ENCODE assay signal across 22 cellular contexts in the genomic region with DNA sequence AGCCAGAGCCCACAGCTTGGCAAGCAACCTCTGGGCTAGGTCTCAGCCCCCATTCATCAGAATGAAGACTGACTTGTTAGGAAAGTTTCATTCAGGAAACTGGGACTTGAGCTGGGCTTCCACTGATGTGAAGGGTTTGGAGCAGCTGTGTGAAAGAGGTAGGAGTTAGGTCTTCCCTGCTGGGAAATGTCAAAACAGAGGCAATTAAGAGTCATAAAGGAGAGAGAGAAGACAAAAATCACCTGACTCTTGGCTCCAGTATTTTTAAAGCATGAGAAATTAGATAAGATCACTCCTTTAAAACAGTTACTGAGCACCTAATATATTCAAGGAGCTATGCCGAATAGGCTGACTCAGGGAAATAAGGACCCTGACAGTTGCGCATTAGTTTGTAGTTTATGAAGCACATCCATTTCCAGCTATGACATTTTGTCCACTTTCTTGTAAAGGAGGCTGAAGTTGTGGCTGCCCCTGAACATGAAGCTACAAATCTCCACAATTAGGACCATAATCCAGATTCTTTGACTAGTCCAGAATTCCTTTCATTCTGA. TPM values are rescaled to one million over a fixed set of nuclear protein-coding genes. Genes with fewer than 3 reads are reported as not detected.
A peak's percentile ranks its signal among the peaks of the same experiment; 100 is the strongest.
DNase-seq lines count a peak whose midpoint lies in the region; ATAC-seq, FAIRE-seq and TF ChIP-seq lines count a peak whose summit lies in the region.
"Had no signal": no experiment of that assay in that cellular context is flagged by ENCODE, and none has a peak within 500 bp of the region (broad histone marks: within the 10 kb centered on the region; RNA-seq: fewer than 3 reads in every experiment).

No MANE protein-coding gene starts in this region.

- POLR2A ChIA-PET in IMR-90 (lab: Charles Lee; ENCODE audit: unreplicated experiment), result no interaction called here
- POLR2A ChIA-PET in K562 (lab: Yijun Ruan, JAX), result interaction anchor here (0.7 to 1.1 kb wide), 3 partner anchors 9 to 394 kb away, joined by 3 read pairs; no protein-coding TSS in a partner anchor

- TF ChIP-seq CTCF in IMR-90 (conservative IDR thresholded peaks at IDR 0.05; ENCODE audit: low read depth, low read length), result no peak
- TF ChIP-seq CTCF in K562 (IDR thresholded peaks at IDR 0.05 in 2 of 3, conservative IDR thresholded peaks at IDR 0.05 in 1 of 3; ENCODE audit: insufficient read depth in 2 of 3, low read depth in 1 of 3, low read length in 3 of 3), result no peak
- TF ChIP-seq CTCF in hepatocyte (IDR thresholded peaks at IDR 0.05; ENCODE audit: poor library complexity), result no peak
- TF ChIP-seq CTCF in osteoblast (IDR thresholded peaks at IDR 0.05; ENCODE audit: extremely low read depth, low read depth, low read length), result no peak

- DNase-seq in IMR-90 (no peak), K562 (ENCODE audit: extremely low read depth in 1 of 4, low spot score in 3 of 4) (no peak), hepatocyte (ENCODE audit: low spot score) (no peak), osteoblast (ENCODE audit: insufficient read length, low spot score, missing footprints) (no peak), DMS 273 (lab: John Stamatoyannopoulos, UW; ENCODE audit: unreplicated experiment) (no peak)
- no peak for DNase-seq in activated naive CD4-positive, alpha-beta T cell treated with anti-CD3 and anti-CD28 coated beads, Interleukin-2, amount 50 U/mL, for 72 hours (ENCODE audit: low spot score in 2 of 2)
- no peak for DNase-seq in effector memory CD4-positive, alpha-beta T cell
- DNase-seq: AML-193; BE2C; Calu3; CD4-positive, alpha-beta memory T cell; COR-L47; DMS153; DND-41; GOT3 had no signal

- no peaks in the 10 kb centered on the region for H3K9me1 ChIP-seq in IMR-90 (ENCODE audit: insufficient read depth, low read length)
- H3K9me1 ChIP-seq in K562 (ENCODE audit: control insufficient read depth, insufficient read depth, low read length), result no peaks in the 10 kb centered on the region

- no peak overlapping the region for H3K27ac Mint-ChIP-seq in activated naive CD4-positive, alpha-beta T cell treated with anti-CD3 and anti-CD28 coated beads, Interleukin-2, amount 50 U/mL, for 72 hours
- H3K27ac Mint-ChIP-seq: CD4-positive, alpha-beta memory T cell had no signal

- H3K36me3 ChIP-seq in BLaER1 (no peaks in the 10 kb centered on the region), IMR-90 (ENCODE audit: control insufficient read depth, insufficient read depth, low read length) (no peaks in the 10 kb centered on the region), K562 (ENCODE audit: control insufficient read depth, insufficient read depth, low read length) (no peaks in the 10 kb centered on the region), hepatocyte (replicated peaks; ENCODE audit: insufficient read depth, low read depth) (no peaks in the 10 kb centered on the region), osteoblast (ENCODE audit: insufficient read depth, low read length) (no peaks in the 10 kb centered on the region)
- no peaks in the 10 kb centered on the region for H3K36me3 ChIP-seq in effector memory CD4-positive, alpha-beta T cell (ENCODE audit: control insufficient read depth, insufficient read depth, low read length)
- H3K36me3 ChIP-seq: BE2C, HAP-1 had no signal

- CTCF ChIA-PET in IMR-90 (lab: Yijun Ruan, JAX), result interaction anchor here (0.9 to 6.1 kb wide), 4 partner anchors 11 to 30 kb away, joined by 3 to 54 read pairs (median 21); no protein-coding TSS in a partner anchor
- CTCF ChIA-PET in K562 (lab: Yijun Ruan, JAX; ENCODE audit: low intra/inter-chr PET ratio), result interaction anchor here (1.1 to 4.4 kb wide), 4 partner anchors 13 to 284 kb away, joined by 3 to 66 read pairs (median 10); no protein-coding TSS in a partner anchor

- TF ChIP-seq EP300 in K562 (IDR thresholded peaks at IDR 0.05; ENCODE audit: low read length), result no peak

- no peak overlapping the region for H2BK20ac ChIP-seq in IMR-90 (ENCODE audit: low read depth, low read length)

- no peak overlapping the region for H3K18ac ChIP-seq in IMR-90 (ENCODE audit: low read depth, low read length)

- intact Hi-C loops in IMR-90 (cut with micrococcal nuclease), result loop anchor here (1.0 to 2.0 kb wide), 4 partner anchors 29 to 427 kb away; partner anchors contain the start of gene PPP1R11
- intact Hi-C loops in K562 (cut with micrococcal nuclease), result loop anchor here (1.0 to 2.0 kb wide), 3 partner anchors 29 to 283 kb away; no protein-coding TSS in a partner anchor

- TF ChIP-seq POLR2A in IMR-90 (IDR thresholded peaks at IDR 0.05; ENCODE audit: low read depth, low read length), result no peak
- TF ChIP-seq POLR2A in K562 (conservative IDR thresholded peaks at IDR 0.05), result no peak

- H3K27ac ChIP-seq in BLaER1 (no peak overlapping the region), IMR-90 (ENCODE audit: insufficient read depth, low read length) (no peak overlapping the region), K562 (ENCODE audit: extremely low read depth, low read depth, low read length) (no peak overlapping the region), hepatocyte (peak overlapping the region; percentile 40), osteoblast (ENCODE audit: low read depth, low read length) (no peak overlapping the region)
- H3K27ac ChIP-seq in effector memory CD4-positive, alpha-beta T cell (ENCODE audit: insufficient read depth, low read length, poor library complexity, severe bottlenecking), result no peak overlapping the region

- H3K9me3 ChIP-seq in BLaER1 (no peaks in the 10 kb centered on the region), IMR-90 (ENCODE audit: control insufficient read depth, insufficient read depth, low read length) (no peaks in the 10 kb centered on the region), K562 (replicated peaks; ENCODE audit: control insufficient read depth, insufficient read depth, low read depth, low read length) (no peaks in the 10 kb centered on the region), hepatocyte (ENCODE audit: low read depth) (no peaks in the 10 kb centered on the region), osteoblast (ENCODE audit: low read depth, low read length) (no peaks in the 10 kb centered on the region)
- H3K9me3 ChIP-seq in effector memory CD4-positive, alpha-beta T cell (ENCODE audit: control insufficient read depth, low read length), result no peaks in the 10 kb centered on the region
- H3K9me3 ChIP-seq: BE2C, HAP-1 had no signal

- H3K4me3 ChIP-seq in BLaER1 (no peak overlapping the region), IMR-90 (ENCODE audit: insufficient read depth, low read depth, low read length) (no peak overlapping the region), K562 (no peak overlapping the region), hepatocyte (no peak overlapping the region), osteoblast (ENCODE audit: insufficient read depth, low read length) (no peak overlapping the region)
- H3K4me3 ChIP-seq in effector memory CD4-positive, alpha-beta T cell (ENCODE audit: insufficient read depth, low read depth, low read length, poor library complexity, severe bottlenecking), result no peak overlapping the region
- H3K4me3 ChIP-seq: HAP-1 had no signal

- H3K79me1 ChIP-seq in IMR-90 (ENCODE audit: low read depth in 1 of 2, low read length in 2 of 2), result no peaks in the 10 kb centered on the region

- no CpG with 5 or more reads among the region's 2 CpGs for WGBS in IMR-90 (ENCODE audit: extremely low coverage in 2 of 2, insufficient read length in 1 of 2), 2 experiments
- 4% methylated on average over 2 of the region's 2 CpGs for WGBS in K562 (ENCODE audit: insufficient coverage, low coverage, missing lambda C conversion rate)
- WGBS in hepatocyte (ENCODE audit: low lambda C conversion rate, missing lambda C conversion rate), result 76% methylated on average over 2 of the region's 2 CpGs

- ATAC-seq in IMR-90 (ENCODE audit: low read depth), result no peak
- ATAC-seq in K562, result no peak
- no peak for ATAC-seq in activated naive CD4-positive, alpha-beta T cell treated with anti-CD3 and anti-CD28 coated beads, Interleukin-2, amount 50 U/mL, for 72 hours

- H4K20me1 ChIP-seq in BLaER1 (no peaks in the 10 kb centered on the region), IMR-90 (ENCODE audit: insufficient read depth, low read length) (no peaks in the 10 kb centered on the region), K562 (replicated peaks; ENCODE audit: control insufficient read depth, insufficient read depth, low read length) (no peaks in the 10 kb centered on the region), hepatocyte (ENCODE audit: insufficient read depth, poor library complexity, severe bottlenecking) (no peaks in the 10 kb centered on the region), osteoblast (ENCODE audit: insufficient read depth, low read length) (no peaks in the 10 kb centered on the region)

- H3K9me2 ChIP-seq in hepatocyte (replicated peaks; ENCODE audit: insufficient read depth), result no peaks in the 10 kb centered on the region

- no peak overlapping the region for H2BK15ac ChIP-seq in IMR-90 (ENCODE audit: low read depth, low read length)

- H3K27me3 ChIP-seq in BLaER1 (peaks cover 26% of the 10 kb centered on the region), IMR-90 (ENCODE audit: control insufficient read depth, insufficient read depth, low read length) (peaks cover 44% of the 10 kb centered on the region), K562 (ENCODE audit: control insufficient read depth in 2 of 2, insufficient read depth in 2 of 2, low read length in 2 of 2) (peaks cover 4 to 28% of the 10 kb centered on the region in 2 experiments; a peak in 3 of 5 replicates), hepatocyte (peaks cover 34% of the 10 kb centered on the region), osteoblast (ENCODE audit: insufficient read depth, low read length) (peaks cover 77% of the 10 kb centered on the region)
- peaks cover 13% of the 10 kb centered on the region for H3K27me3 ChIP-seq in effector memory CD4-positive, alpha-beta T cell (replicated peaks; ENCODE audit: control insufficient read depth, insufficient read depth, low read length, poor library complexity, severe bottlenecking)

- H3K4me2 ChIP-seq in BLaER1 (0 out of 2 replicates have a peak overlapping the region, but pooled peaks have one; percentile 1), IMR-90 (ENCODE audit: low read depth, low read length) (no peak overlapping the region), K562 (ENCODE audit: insufficient read depth, low read length) (no peak overlapping the region), hepatocyte (no peak overlapping the region), osteoblast (ENCODE audit: insufficient read depth, low read length) (no peak overlapping the region)

- no peak overlapping the region for H2AK9ac ChIP-seq in IMR-90 (replicated peaks; ENCODE audit: low read depth, low read length, poor library complexity)

- no peak overlapping the region for H4K5ac ChIP-seq in IMR-90 (ENCODE audit: low read depth, low read length)

- H2BK5ac ChIP-seq in IMR-90 (ENCODE audit: low read depth, low read length, poor library complexity, severe bottlenecking), result no peak overlapping the region

- H4K91ac ChIP-seq in IMR-90 (ENCODE audit: insufficient read depth, low read depth, low read length), result no peak overlapping the region

- TF ChIP-seq RAD21 in IMR-90 (IDR thresholded peaks at IDR 0.05; ENCODE audit: low read length) (no peak), K562 (CRISPR knock-in tag; conservative IDR thresholded peaks at IDR 0.05 in 1 of 2, IDR thresholded peaks at IDR 0.05 in 1 of 2) (no peak)

- no peaks in the 10 kb centered on the region for H3K36me3 Mint-ChIP-seq in activated naive CD4-positive, alpha-beta T cell treated with anti-CD3 and anti-CD28 coated beads, Interleukin-2, amount 50 U/mL, for 72 hours
- H3K36me3 Mint-ChIP-seq: CD4-positive, alpha-beta memory T cell had no signal

- H3K4me1 ChIP-seq in BLaER1 (peaks cover 56% of the 10 kb centered on the region), IMR-90 (ENCODE audit: control insufficient read depth, insufficient read depth, low read length) (no peaks in the 10 kb centered on the region), K562 (replicated peaks in 1 of 2; ENCODE audit: control insufficient read depth in 2 of 2, insufficient read depth in 2 of 2, low read length in 2 of 2) (peaks cover 4 to 8% of the 10 kb centered on the region in 2 experiments), hepatocyte (ENCODE audit: insufficient read depth) (peaks cover 21% of the 10 kb centered on the region), osteoblast (ENCODE audit: insufficient read depth, low read length) (peaks cover 3% of the 10 kb centered on the region)
- H3K4me1 ChIP-seq in effector memory CD4-positive, alpha-beta T cell (ENCODE audit: control insufficient read depth, insufficient read depth, low read length, poor library complexity, severe bottlenecking), result peaks cover 6% of the 10 kb centered on the region
- H3K4me1 ChIP-seq: BE2C had no signal

- BruUV-seq in IMR-90 (replicated peaks; lab: Mats Ljungman, UMichigan) (no TSS peak), K562 (replicated peaks; lab: Mats Ljungman, UMichigan) (no TSS peak)

- no peak overlapping the region for H3K14ac ChIP-seq in IMR-90 (replicated peaks; ENCODE audit: low read depth, low read length)

- no peak overlapping the region for H3K4ac ChIP-seq in IMR-90 (ENCODE audit: low read depth, low read length)

- no peak for FAIRE-seq in K562 (lab: Jason Lieb, UNC)
- FAIRE-seq: G401.6, GM12892, H54 had no signal

- in situ Hi-C loops in IMR-90 (cut with MboI; ENCODE audit: low sequenced_read_pairs) (loop anchor here (10.0 kb wide), 1 partner anchor 287 kb away; no protein-coding TSS in a partner anchor), K562 (cut with MboI) (no loop called here)

- H2AFZ ChIP-seq in IMR-90 (replicated peaks; ENCODE audit: low read length, poor library complexity) (no peak overlapping the region), K562 (ENCODE audit: low read depth, low read length) (no peak overlapping the region), hepatocyte (no peak overlapping the region), osteoblast (ENCODE audit: low read length) (no peak overlapping the region)

- H4K8ac ChIP-seq in IMR-90 (ENCODE audit: low read depth in 2 of 2, low read length in 2 of 2), result no peak overlapping the region

- H2AK5ac ChIP-seq in IMR-90 (ENCODE audit: low read depth, low read length), result no peak overlapping the region

- no peaks in the 10 kb centered on the region for H3K9me3 Mint-ChIP-seq in activated naive CD4-positive, alpha-beta T cell treated with anti-CD3 and anti-CD28 coated beads, Interleukin-2, amount 50 U/mL, for 72 hours
- H3K9me3 Mint-ChIP-seq: CD4-positive, alpha-beta memory T cell had no signal

- no peak overlapping the region for H3K56ac ChIP-seq in IMR-90 (ENCODE audit: extremely low read depth, insufficient read depth, low read length)

- H3K79me2 ChIP-seq in K562 (ENCODE audit: control insufficient read depth, insufficient read depth, low read length), result no peaks in the 10 kb centered on the region
- no peaks in the 10 kb centered on the region for H3K79me2 ChIP-seq in hepatocyte
- H3K79me2 ChIP-seq in osteoblast (ENCODE audit: insufficient read depth, low read length), result no peaks in the 10 kb centered on the region

- H2BK120ac ChIP-seq in IMR-90 (ENCODE audit: low read depth, low read length), result no peak overlapping the region

- H3K9ac ChIP-seq in BLaER1 (no peak overlapping the region), IMR-90 (ENCODE audit: low read depth, low read length) (no peak overlapping the region), K562 (ENCODE audit: insufficient read depth in 1 of 2, low read depth in 2 of 2, low read length in 2 of 2) (no peak overlapping the region)

- no peak overlapping the region for H3K23ac ChIP-seq in IMR-90 (ENCODE audit: low read depth, low read length)

- dilution Hi-C loops in IMR-90 (cut with HindIII; ENCODE audit: low sequenced_read_pairs, unreplicated experiment), result no loop called here

RNA-seq across cellular contexts. Expression of gene TRIM40, which starts 3.9 kb away (rescaled TPM):
- total RNA-seq in IMR-90 (2012; rRNA removed), result not detected in 2 replicates
- not detected in 2 replicates for polyA plus RNA-seq in IMR-90 (2012; rRNA removed)
- polyA plus RNA-seq in IMR-90 (2012; cell fraction: cytosol; rRNA removed), result not detected in 2 replicates
- polyA plus RNA-seq in IMR-90 (2012; cell fraction: nucleus; rRNA removed; ENCODE audit: low replicate concordance), result not detected in 2 replicates
- not detected in 2 replicates for total RNA-seq in K562 (2011; cell fraction: chromatin; rRNA removed; ENCODE audit: low replicate concordance)
- not detected in 2 replicates for total RNA-seq in K562 (2011; cell fraction: nucleolus; rRNA removed)
- not detected in 2 replicates for total RNA-seq in K562 (2011; cell fraction: nucleoplasm; rRNA removed)
- total RNA-seq in K562 (2014; rRNA removed), result not detected in 2 replicates
- total RNA-seq in K562 (2014; rRNA removed; fragmentation: Illumina TruSeq; extraction: Trizol), result not detected in 2 replicates
- total RNA-seq in K562 (2015; rRNA removed; fragmentation: Illumina TruSeq; extraction: Trizol), result not detected in 2 replicates
- total RNA-seq in K562 (2021), result not detected in 2 replicates
- not detected in 2 replicates for polyA plus RNA-seq in K562 (2011; rRNA removed)
- not detected in 2 replicates for polyA plus RNA-seq in K562 (2011; cell fraction: cytosol; rRNA removed)
- polyA plus RNA-seq in K562 (2011; cell fraction: nucleus; rRNA removed), result 0.10 TPM in 1 of 2 replicates, not detected in the other
- polyA plus RNA-seq in K562 (2012), result 0.10 TPM in 1 of 2 replicates, not detected in the other
- not detected in 2 replicates for polyA plus RNA-seq in K562 (2014; fragmentation: Illumina TruSeq; extraction: Trizol)
- under 1 TPM in 1 of 2 experiments, not detected in 1; 0.04 TPM for polyA plus RNA-seq in K562 (2014; fragmentation: Nextera tagmentation; extraction: Ambion mirVana)
- polyA plus RNA-seq in K562 (2014; rRNA removed), result 0.08 TPM in 1 of 2 replicates, not detected in the other
- not detected in 2 replicates for polyA minus RNA-seq in K562 (2011; rRNA and poly(A)+ RNA removed)
- polyA minus RNA-seq in K562 (2011; cell fraction: cytosol; rRNA and poly(A)+ RNA removed), result not detected in 2 replicates
- polyA minus RNA-seq in K562 (2011; cell fraction: nucleus; rRNA and poly(A)+ RNA removed), result not detected in 2 replicates
- total RNA-seq in hepatocyte, result 0.40 and 1.0 TPM in 2 replicates
- 0.34 and 2.2 TPM in 2 replicates for polyA plus RNA-seq in hepatocyte
- under 1 TPM in 1 of 2 donors, not detected in 1; 0.12 TPM for total RNA-seq in activated naive CD4-positive, alpha-beta T cell treated with anti-CD3 and anti-CD28 coated beads, Interleukin-2, amount 50 U/mL, for 72 hours
- not detected in 2 replicates for total RNA-seq in osteoblast
- total RNA-seq: A172; Calu3; CD4-positive, alpha-beta memory T cell had no signal
- polyA plus RNA-seq: AG04450; CD4-positive, alpha-beta memory T cell had no signal

RNA-seq across cellular contexts. Expression of gene TRIM31, which starts 19.1 kb away (rescaled TPM):
- total RNA-seq in IMR-90 (2012; rRNA removed) (not detected in 2 replicates), K562 (2014; rRNA removed) (not detected in 2 replicates), K562 (2014; rRNA removed; fragmentation: Illumina TruSeq; extraction: Trizol) (not detected in 2 replicates), K562 (2015; rRNA removed; fragmentation: Illumina TruSeq; extraction: Trizol) (not detected in 2 replicates), K562 (2021) (not detected in 2 replicates), hepatocyte (6.3 and 7.7 TPM in 2 replicates), osteoblast (not detected in 2 replicates)
- polyA plus RNA-seq in IMR-90 (2012; rRNA removed) (not detected in 2 replicates), K562 (2011; rRNA removed) (not detected in 2 replicates), K562 (2014; fragmentation: Illumina TruSeq; extraction: Trizol) (not detected in 2 replicates), K562 (2014; fragmentation: Nextera tagmentation; extraction: Ambion mirVana) (not detected), K562 (2014; rRNA removed) (not detected in 2 replicates), hepatocyte (5.0 and 10.1 TPM in 2 replicates)
- not detected in 2 replicates for polyA plus RNA-seq in IMR-90 (2012; cell fraction: cytosol; rRNA removed)
- not detected in 2 replicates for polyA plus RNA-seq in IMR-90 (2012; cell fraction: nucleus; rRNA removed; ENCODE audit: low replicate concordance)
- not detected in 2 replicates for total RNA-seq in K562 (2011; cell fraction: chromatin; rRNA removed; ENCODE audit: low replicate concordance)
- total RNA-seq in K562 (2011; cell fraction: nucleolus; rRNA removed), result not detected in 2 replicates
- total RNA-seq in K562 (2011; cell fraction: nucleoplasm; rRNA removed), result not detected in 2 replicates
- polyA plus RNA-seq in K562 (2011; cell fraction: cytosol; rRNA removed), result not detected in 2 replicates
- not detected in 2 replicates for polyA plus RNA-seq in K562 (2011; cell fraction: nucleus; rRNA removed)
- not detected in 2 replicates for polyA plus RNA-seq in K562 (2012)
- polyA minus RNA-seq in K562 (2011; rRNA and poly(A)+ RNA removed), result not detected in 2 replicates
- not detected in 2 replicates for polyA minus RNA-seq in K562 (2011; cell fraction: cytosol; rRNA and poly(A)+ RNA removed)
- not detected in 2 replicates for polyA minus RNA-seq in K562 (2011; cell fraction: nucleus; rRNA and poly(A)+ RNA removed)
- not detected for total RNA-seq in activated naive CD4-positive, alpha-beta T cell treated with anti-CD3 and anti-CD28 coated beads, Interleukin-2, amount 50 U/mL, for 72 hours
- total RNA-seq: A172 had no signal
- polyA plus RNA-seq: AG04450 had no signal

RNA-seq across cellular contexts. Expression of gene TRIM10, which starts 29.0 kb away (rescaled TPM):
- not detected in 2 replicates for total RNA-seq in IMR-90 (2012; rRNA removed)
- not detected in 2 replicates for polyA plus RNA-seq in IMR-90 (2012; rRNA removed)
- polyA plus RNA-seq in IMR-90 (2012; cell fraction: cytosol; rRNA removed), result 0.02 TPM in 1 of 2 replicates, not detected in the other
- polyA plus RNA-seq in IMR-90 (2012; cell fraction: nucleus; rRNA removed; ENCODE audit: low replicate concordance), result not detected in 2 replicates
- 0.07 TPM in 1 of 2 replicates, not detected in the other for total RNA-seq in K562 (2011; cell fraction: chromatin; rRNA removed; ENCODE audit: low replicate concordance)
- total RNA-seq in K562 (2011; cell fraction: nucleolus; rRNA removed), result not detected in 2 replicates
- 0.15 TPM in 1 of 2 replicates, not detected in the other for total RNA-seq in K562 (2011; cell fraction: nucleoplasm; rRNA removed)
- 0.36 and 0.61 TPM in 2 replicates for total RNA-seq in K562 (2014; rRNA removed)
- 0.65 and 0.73 TPM in 2 replicates for total RNA-seq in K562 (2014; rRNA removed; fragmentation: Illumina TruSeq; extraction: Trizol)
- total RNA-seq in K562 (2015; rRNA removed; fragmentation: Illumina TruSeq; extraction: Trizol), result 0.36 and 0.38 TPM in 2 replicates
- 0.58 and 0.86 TPM in 2 replicates for total RNA-seq in K562 (2021)
- 0.26 and 0.31 TPM in 2 replicates for polyA plus RNA-seq in K562 (2011; rRNA removed)
- 0.09 and 0.19 TPM in 2 replicates for polyA plus RNA-seq in K562 (2011; cell fraction: cytosol; rRNA removed)
- 0.40 and 0.62 TPM in 2 replicates for polyA plus RNA-seq in K562 (2011; cell fraction: nucleus; rRNA removed)
- polyA plus RNA-seq in K562 (2012), result 0.55 and 0.68 TPM in 2 replicates
- 0.74 and 0.83 TPM in 2 replicates for polyA plus RNA-seq in K562 (2014; fragmentation: Illumina TruSeq; extraction: Trizol)
- under 1 TPM; 0.15 to 0.36 TPM for polyA plus RNA-seq in K562 (2014; fragmentation: Nextera tagmentation; extraction: Ambion mirVana)
- polyA plus RNA-seq in K562 (2014; rRNA removed), result 0.90 and 1.00 TPM in 2 replicates
- 0.09 and 0.14 TPM in 2 replicates for polyA minus RNA-seq in K562 (2011; rRNA and poly(A)+ RNA removed)
- polyA minus RNA-seq in K562 (2011; cell fraction: cytosol; rRNA and poly(A)+ RNA removed), result not detected in 2 replicates
- polyA minus RNA-seq in K562 (2011; cell fraction: nucleus; rRNA and poly(A)+ RNA removed), result 0.11 TPM in 1 of 2 replicates, not detected in the other
- 0.12 and 0.27 TPM in 2 replicates for total RNA-seq in hepatocyte
- polyA plus RNA-seq in hepatocyte, result 0.16 and 1.1 TPM in 2 replicates
- total RNA-seq in activated naive CD4-positive, alpha-beta T cell treated with anti-CD3 and anti-CD28 coated beads, Interleukin-2, amount 50 U/mL, for 72 hours, result under 1 TPM in 1 of 2 donors, not detected in 1; 0.70 TPM
- not detected in 2 replicates for total RNA-seq in osteoblast
- total RNA-seq: A172; CD4-positive, alpha-beta memory T cell had no signal
- polyA plus RNA-seq: AG04450; CD4-positive, alpha-beta memory T cell had no signal

RNA-seq across cellular contexts. Expression of gene TRIM15, which starts 31.3 kb away (rescaled TPM):
- total RNA-seq in IMR-90 (2012; rRNA removed) (not detected in 2 replicates), K562 (2014; rRNA removed) (2.3 and 2.6 TPM in 2 replicates), K562 (2014; rRNA removed; fragmentation: Illumina TruSeq; extraction: Trizol) (0.80 and 0.91 TPM in 2 replicates), K562 (2015; rRNA removed; fragmentation: Illumina TruSeq; extraction: Trizol) (0.34 and 0.83 TPM in 2 replicates), K562 (2021) (1.2 TPM in 2 replicates), hepatocyte (2.6 and 3.6 TPM in 2 replicates), osteoblast (not detected in 2 replicates)
- polyA plus RNA-seq in IMR-90 (2012; rRNA removed) (not detected in 2 replicates), K562 (2011; rRNA removed) (0.21 and 0.65 TPM in 2 replicates), K562 (2014; fragmentation: Illumina TruSeq; extraction: Trizol) (0.70 and 1.2 TPM in 2 replicates), K562 (2014; fragmentation: Nextera tagmentation; extraction: Ambion mirVana) (under 1 TPM; 0.06 to 0.15 TPM), K562 (2014; rRNA removed) (2.2 and 2.9 TPM in 2 replicates), hepatocyte (1.2 and 1.5 TPM in 2 replicates)
- not detected in 2 replicates for polyA plus RNA-seq in IMR-90 (2012; cell fraction: cytosol; rRNA removed)
- not detected in 2 replicates for polyA plus RNA-seq in IMR-90 (2012; cell fraction: nucleus; rRNA removed; ENCODE audit: low replicate concordance)
- 0.30 TPM in 1 of 2 replicates, not detected in the other for total RNA-seq in K562 (2011; cell fraction: chromatin; rRNA removed; ENCODE audit: low replicate concordance)
- not detected in 2 replicates for total RNA-seq in K562 (2011; cell fraction: nucleolus; rRNA removed)
- not detected in 2 replicates for total RNA-seq in K562 (2011; cell fraction: nucleoplasm; rRNA removed)
- polyA plus RNA-seq in K562 (2011; cell fraction: cytosol; rRNA removed), result 0.09 and 0.13 TPM in 2 replicates
- 0.98 and 1.8 TPM in 2 replicates for polyA plus RNA-seq in K562 (2011; cell fraction: nucleus; rRNA removed)
- polyA plus RNA-seq in K562 (2012), result 0.99 and 1.2 TPM in 2 replicates
- 0.14 and 0.42 TPM in 2 replicates for polyA minus RNA-seq in K562 (2011; rRNA and poly(A)+ RNA removed)
- 1.6 TPM in 1 of 2 replicates, not detected in the other for polyA minus RNA-seq in K562 (2011; cell fraction: cytosol; rRNA and poly(A)+ RNA removed)
- 0.54 and 0.89 TPM in 2 replicates for polyA minus RNA-seq in K562 (2011; cell fraction: nucleus; rRNA and poly(A)+ RNA removed)
- total RNA-seq in activated naive CD4-positive, alpha-beta T cell treated with anti-CD3 and anti-CD28 coated beads, Interleukin-2, amount 50 U/mL, for 72 hours, result 1 to 10 TPM in 1 of 2 donors, not detected in 1; 1.6 TPM
- total RNA-seq: A172; CD4-positive, alpha-beta memory T cell had no signal
- polyA plus RNA-seq: AG04450; CD4-positive, alpha-beta memory T cell had no signal

RNA-seq across cellular contexts. Expression of gene RNF39, which starts 56.5 kb away (rescaled TPM):
- total RNA-seq in IMR-90 (2012; rRNA removed) (not detected in 2 replicates), K562 (2014; rRNA removed) (not detected in 2 replicates), K562 (2014; rRNA removed; fragmentation: Illumina TruSeq; extraction: Trizol) (not detected in 2 replicates), K562 (2015; rRNA removed; fragmentation: Illumina TruSeq; extraction: Trizol) (not detected in 2 replicates), K562 (2021) (not detected in 2 replicates), hepatocyte (0.73 and 1.1 TPM in 2 replicates), osteoblast (not detected in 2 replicates)
- polyA plus RNA-seq in IMR-90 (2012; rRNA removed) (not detected in 2 replicates), K562 (2011; rRNA removed) (not detected in 2 replicates), K562 (2014; fragmentation: Illumina TruSeq; extraction: Trizol) (not detected in 2 replicates), K562 (2014; fragmentation: Nextera tagmentation; extraction: Ambion mirVana) (not detected), K562 (2014; rRNA removed) (not detected in 2 replicates), hepatocyte (2.2 and 3.3 TPM in 2 replicates)
- 0.02 TPM in 1 of 2 replicates, not detected in the other for polyA plus RNA-seq in IMR-90 (2012; cell fraction: cytosol; rRNA removed)
- polyA plus RNA-seq in IMR-90 (2012; cell fraction: nucleus; rRNA removed; ENCODE audit: low replicate concordance), result 0.06 TPM in 1 of 2 replicates, not detected in the other
- total RNA-seq in K562 (2011; cell fraction: chromatin; rRNA removed; ENCODE audit: low replicate concordance), result not detected in 2 replicates
- not detected in 2 replicates for total RNA-seq in K562 (2011; cell fraction: nucleolus; rRNA removed)
- not detected in 2 replicates for total RNA-seq in K562 (2011; cell fraction: nucleoplasm; rRNA removed)
- not detected in 2 replicates for polyA plus RNA-seq in K562 (2011; cell fraction: cytosol; rRNA removed)
- polyA plus RNA-seq in K562 (2011; cell fraction: nucleus; rRNA removed), result not detected in 2 replicates
- 0.68 and 1.5 TPM in 2 replicates for polyA plus RNA-seq in K562 (2012)
- not detected in 2 replicates for polyA minus RNA-seq in K562 (2011; rRNA and poly(A)+ RNA removed)
- polyA minus RNA-seq in K562 (2011; cell fraction: cytosol; rRNA and poly(A)+ RNA removed), result not detected in 2 replicates
- polyA minus RNA-seq in K562 (2011; cell fraction: nucleus; rRNA and poly(A)+ RNA removed), result not detected in 2 replicates
- not detected for total RNA-seq in activated naive CD4-positive, alpha-beta T cell treated with anti-CD3 and anti-CD28 coated beads, Interleukin-2, amount 50 U/mL, for 72 hours
- total RNA-seq: A172; CD4-positive, alpha-beta memory T cell had no signal
- polyA plus RNA-seq: AG04450 had no signal
